ENCODE assay signal across 1 cellular context in genomic region chr3:13332158-13332557, GRCh38.
TF ChIP-seq lines count a peak whose summit lies in the region.

No MANE protein-coding gene starts in this region.

TF ChIP-seq in GM12878, 131 proteins besides CTCF, POLR2A, EP300 and RAD21 (continued from another document and continues in another):
- TF ChIP-seq SKIL (IDR thresholded peaks at IDR 0.05; ENCODE audit: low read depth, poor library complexity, severe bottlenecking) = peak; percentile 90
- no peak for TF ChIP-seq NFYA (IDR thresholded peaks at IDR 0.05; ENCODE audit: borderline replicate concordance, low read depth, low read length)
- TF ChIP-seq E4F1 (IDR thresholded peaks at IDR 0.05; ENCODE audit: borderline replicate concordance, partially characterized antibody) = no peak
- no peak for TF ChIP-seq EGR1 (IDR thresholded peaks at IDR 0.05; ENCODE audit: borderline replicate concordance in 1 of 2, low read depth in 2 of 2, low read length in 2 of 2)
- TF ChIP-seq POU2F2 (IDR thresholded peaks at IDR 0.05; ENCODE audit: borderline replicate concordance, low read depth, low read length) = no peak
- TF ChIP-seq MEF2A (IDR thresholded peaks at IDR 0.05; ENCODE audit: insufficient read depth, low read depth, low read length) = peak; percentile 85; the same call in 1 of the 2 replicates
- TF ChIP-seq USF2 (IDR thresholded peaks at IDR 0.05; ENCODE audit: borderline replicate concordance, low read depth, low read length) = no peak
- no peak for TF ChIP-seq HSF1 (IDR thresholded peaks at IDR 0.05; ENCODE audit: low read depth, low read length)
- no peak for TF ChIP-seq STAT1 (conservative IDR thresholded peaks at IDR 0.05)
- peak; percentile 77; the same call in 1 of the 2 replicates for TF ChIP-seq IRF4 (IDR thresholded peaks at IDR 0.05; ENCODE audit: low read depth, low read length)
- TF ChIP-seq ZBTB11 (CRISPR knock-in tag; IDR thresholded peaks at IDR 0.05) = no peak
- TF ChIP-seq PKNOX1 (IDR thresholded peaks at IDR 0.05) = peak; percentile 76
- TF ChIP-seq RB1 (IDR thresholded peaks at IDR 0.05; ENCODE audit: borderline replicate concordance) = no peak
- no peak for TF ChIP-seq TAF1 (IDR thresholded peaks at IDR 0.05; ENCODE audit: borderline replicate concordance, low read depth, low read length)
- TF ChIP-seq CHD1 (IDR thresholded peaks at IDR 0.05; ENCODE audit: low read depth, low read length) = no peak
- peak; percentile 48; the same call in 1 of the 2 replicates for TF ChIP-seq CREM (IDR thresholded peaks at IDR 0.05; ENCODE audit: low read depth)
- TF ChIP-seq NR2F1 (conservative IDR thresholded peaks at IDR 0.05) = peak; percentile 99
- no peak for TF ChIP-seq CBX3 (IDR thresholded peaks at IDR 0.05; ENCODE audit: borderline replicate concordance, low read depth)
- TF ChIP-seq CEBPB (IDR thresholded peaks at IDR 0.05; ENCODE audit: borderline replicate concordance in 1 of 2, low read depth in 2 of 2, low read length in 2 of 2) = no peak
- TF ChIP-seq CUX1 (IDR thresholded peaks at IDR 0.05; ENCODE audit: insufficient replicate concordance, low read depth, low read length) = peak; percentile 49
- TF ChIP-seq ATF2 (IDR thresholded peaks at IDR 0.05; ENCODE audit: low read length) = peak; percentile 63
- TF ChIP-seq TCF12 (IDR thresholded peaks at IDR 0.05; ENCODE audit: low read depth, low read length) = peak; percentile 100
- no peak; the same call in 1 of the 2 replicates for TF ChIP-seq HCFC1 (IDR thresholded peaks at IDR 0.05; ENCODE audit: low read length)
- TF ChIP-seq PML (IDR thresholded peaks at IDR 0.05; ENCODE audit: low read length) = no peak
- TF ChIP-seq SUZ12 (IDR thresholded peaks at IDR 0.05; ENCODE audit: unreplicated experiment) = no peak
- no peak for TF ChIP-seq REST (IDR thresholded peaks at IDR 0.05; ENCODE audit: low read depth, low read length)
- no peak for TF ChIP-seq NKRF (conservative IDR thresholded peaks at IDR 0.05)
- no peak for TF ChIP-seq NRF1 (conservative IDR thresholded peaks at IDR 0.05; ENCODE audit: low read depth, low read length)
- TF ChIP-seq ZNF217 (IDR thresholded peaks at IDR 0.05) = no peak
